ENCODE assay signal across 1 cellular context in the genomic region with DNA sequence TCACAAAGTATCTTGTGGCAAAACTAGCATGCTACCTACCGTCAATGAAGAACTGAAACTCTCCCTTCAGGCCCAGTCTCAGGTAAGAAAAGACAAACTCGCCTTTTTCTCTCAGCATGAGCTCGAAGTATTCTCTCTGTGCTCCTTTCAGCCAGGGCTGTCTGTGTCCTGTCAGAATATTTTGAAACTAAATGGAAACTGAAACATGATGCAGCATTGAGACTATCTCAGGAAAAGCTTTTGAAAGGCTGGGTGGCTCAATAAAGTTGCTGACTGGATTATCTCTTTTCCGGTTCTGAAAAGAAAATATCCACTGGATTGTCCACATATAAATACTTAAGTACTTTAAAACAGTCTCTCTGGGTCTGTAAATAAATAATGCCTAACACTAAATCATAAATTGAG.
TF ChIP-seq lines count a peak whose summit lies in the region.

No MANE protein-coding gene starts in this region.

TF ChIP-seq in GM12878, 131 proteins besides CTCF, POLR2A, EP300 and RAD21:
- TF ChIP-seq YBX1 (IDR thresholded peaks at IDR 0.05) (no peak), SPI1 (IDR thresholded peaks at IDR 0.05; ENCODE audit: borderline replicate concordance, insufficient read depth, low read depth, low read length) (peak; percentile 75; the same call in 1 of the 2 replicates)
